Comparison of ENCODE assay signal across 8 cellular contexts in the genomic region with DNA sequence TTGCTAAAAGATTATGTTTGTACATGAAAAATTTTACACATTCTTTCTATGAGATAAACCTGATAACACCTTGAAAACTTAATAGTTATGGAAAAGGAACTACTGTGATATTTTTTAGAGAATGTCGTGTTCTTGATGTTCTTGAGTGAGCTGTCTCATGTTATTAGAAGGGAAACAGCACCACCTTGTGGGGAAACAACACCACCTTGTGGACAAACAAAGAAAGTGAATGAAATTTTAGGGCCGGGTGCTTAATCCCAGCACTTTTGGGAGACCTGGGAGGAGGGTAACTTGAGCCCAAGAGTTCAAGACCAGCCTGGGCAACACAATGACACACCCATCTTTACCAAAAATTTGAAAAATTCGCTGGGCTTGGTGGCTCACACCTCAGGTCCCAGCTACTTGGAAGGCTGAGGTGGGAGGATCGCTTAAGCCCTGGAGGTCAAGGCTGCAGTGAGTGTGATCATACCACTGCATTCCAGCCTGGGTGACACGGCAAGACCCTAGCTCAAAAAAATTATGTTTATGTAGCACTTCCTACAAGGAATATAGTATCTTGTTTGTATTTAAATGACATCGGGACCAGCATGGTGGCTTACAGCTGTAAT. TPM values are rescaled to one million over a fixed set of nuclear protein-coding genes. Genes with fewer than 3 reads are reported as not detected.
DNase-seq lines count a peak whose midpoint lies in the region; ATAC-seq and TF ChIP-seq lines count a peak whose summit lies in the region.
"Not testable (repeated sequence)": the region's sequence is repeated elsewhere in the genome, so short reads cannot be mapped to it uniquely, and the experiment has no call there.

No MANE protein-coding gene starts in this region.

- intact Hi-C loops in esophagus muscularis mucosa (cut with DNase I); lower lobe of right lung (cut with DNase I): not testable (repeated sequence)

- peak in 2 of 3 donors; percentile 40 to 75 for DNase-seq in Peyer's patch
- peak; percentile 44 to 58 for DNase-seq in activated T-cell treated with anti-CD3 and anti-CD28 coated beads, Interleukin-2, amount 50 U/mL, for 72 hours
- not testable (repeated sequence) for DNase-seq in esophagus muscularis mucosa (ENCODE audit: extremely low spot score); lower lobe of right lung
- peak; percentile 31 for DNase-seq in stimulated activated CD4-positive, alpha-beta T cell treated with anti-CD3 and anti-CD28 coated beads, Interleukin-1b, Interleukin-23, amount 100 ng/mL, for 48 hours

- not testable (repeated sequence) for H3K36me3 ChIP-seq in Peyer's patch, esophagus muscularis mucosa, lower lobe of right lung

- not testable (repeated sequence) for TF ChIP-seq POLR2A in Peyer's patch (IDR thresholded peaks at IDR 0.05); esophagus muscularis mucosa (IDR thresholded peaks at IDR 0.05; ENCODE audit: low read depth)

- H3K4me3 Mint-ChIP-seq in activated T-cell treated with anti-CD3 and anti-CD28 coated beads, Interleukin-2, amount 50 U/mL, for 72 hours, result not testable (repeated sequence)

- H3K27ac ChIP-seq in C4-2B; Peyer's patch; esophagus muscularis mucosa (replicated peaks in 1 of 4); lower lobe of right lung: not testable (repeated sequence)

- H3K36me3 Mint-ChIP-seq in activated T-cell treated with anti-CD3 and anti-CD28 coated beads, Interleukin-2, amount 50 U/mL, for 72 hours (ENCODE audit: insufficient read depth in 2 of 2), result not testable (repeated sequence)

- TF ChIP-seq EP300 in esophagus muscularis mucosa (IDR thresholded peaks at IDR 0.05), result not testable (repeated sequence)

- H3K27me3 Mint-ChIP-seq in activated T-cell treated with anti-CD3 and anti-CD28 coated beads, Interleukin-2, amount 50 U/mL, for 72 hours (ENCODE audit: low read depth), result not testable (repeated sequence)

- not testable (repeated sequence) for H3K9me3 ChIP-seq in Peyer's patch, esophagus muscularis mucosa, lower lobe of right lung

- H3K4me1 ChIP-seq in Peyer's patch, esophagus muscularis mucosa, lower lobe of right lung: not testable (repeated sequence)

- not testable (repeated sequence) for H3K9me3 Mint-ChIP-seq in activated T-cell treated with anti-CD3 and anti-CD28 coated beads, Interleukin-2, amount 50 U/mL, for 72 hours

- not testable (repeated sequence) for H3K27ac Mint-ChIP-seq in activated T-cell treated with anti-CD3 and anti-CD28 coated beads, Interleukin-2, amount 50 U/mL, for 72 hours

- ATAC-seq in GM19043 (IDR thresholded peaks at IDR 0.05; ENCODE audit: low read depth, unreplicated experiment) (peak; percentile 82), HG03095 (IDR thresholded peaks at IDR 0.05; ENCODE audit: unreplicated experiment) (peak; percentile 84)
- ATAC-seq in activated T-cell treated with anti-CD3 and anti-CD28 coated beads, Interleukin-2, amount 50 U/mL, for 72 hours (replicated peaks in 1 of 2); lower lobe of right lung: not testable (repeated sequence)

- TF ChIP-seq CTCF in C4-2B (conservative IDR thresholded peaks at IDR 0.05), result peak; percentile 63
- TF ChIP-seq CTCF in Peyer's patch (IDR thresholded peaks at IDR 0.05), result peak in 5 of 6 experiments; percentile 39 to 62 (median 60)
- peak; percentile 60 to 62 (median 62) for TF ChIP-seq CTCF in esophagus muscularis mucosa (IDR thresholded peaks at IDR 0.05)
- peak; percentile 57 for TF ChIP-seq CTCF in lower lobe of right lung (IDR thresholded peaks at IDR 0.05)

- WGBS in esophagus muscularis mucosa, result 45% methylated on average over 6 of the region's 6 CpGs

- not testable (repeated sequence) for H3K27me3 ChIP-seq in Peyer's patch; esophagus muscularis mucosa; lower lobe of right lung (ENCODE audit: low read depth)

- not testable (repeated sequence) for H3K4me1 Mint-ChIP-seq in activated T-cell treated with anti-CD3 and anti-CD28 coated beads, Interleukin-2, amount 50 U/mL, for 72 hours (ENCODE audit: low read depth)

- H3K4me3 ChIP-seq in Peyer's patch, esophagus muscularis mucosa, lower lobe of right lung: not testable (repeated sequence)

RNA-seq across cellular contexts. Expression of gene FRG1, which starts 36.1 kb away (rescaled TPM):
- total RNA-seq in Peyer's patch, result 10 to 100 TPM; 18.5 to 26.8 (median 20.5) TPM
- total RNA-seq in activated T-cell treated with anti-CD3 and anti-CD28 coated beads, Interleukin-2, amount 50 U/mL, for 72 hours, result 10 to 100 TPM; 75.4 to 76.7 TPM
- total RNA-seq in esophagus muscularis mucosa, result 10 to 100 TPM; 30.7 to 40.0 (median 36.7) TPM
- total RNA-seq in lower lobe of right lung, result 39.7 TPM
